Comparison of ENCODE assay signal across 1 cellular context in the genomic region with DNA sequence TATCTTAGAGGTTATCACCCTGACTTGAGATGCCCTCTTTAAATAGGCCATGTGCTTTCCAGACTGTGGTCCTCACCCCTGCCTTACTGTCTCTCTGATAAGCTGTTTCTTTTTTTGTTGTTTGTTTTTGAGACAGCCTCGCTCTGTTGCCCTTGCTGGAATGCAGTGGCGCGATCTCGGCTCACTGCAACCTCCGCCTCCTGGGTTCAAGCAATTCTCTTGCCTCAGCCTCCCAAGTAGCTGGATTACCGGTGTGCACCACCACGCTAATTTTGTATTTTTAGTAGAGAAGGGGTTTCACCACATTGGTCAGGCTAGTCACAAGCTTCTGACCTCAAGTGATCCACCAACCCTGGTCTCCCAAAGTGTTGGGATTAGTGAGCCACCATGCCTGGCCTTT.
TF ChIP-seq lines count a peak whose summit lies in the region.

No MANE protein-coding gene starts in this region.

TF ChIP-seq in K562, 482 proteins besides CTCF, POLR2A, EP300 and RAD21:
- TF ChIP-seq, protein P1, sequence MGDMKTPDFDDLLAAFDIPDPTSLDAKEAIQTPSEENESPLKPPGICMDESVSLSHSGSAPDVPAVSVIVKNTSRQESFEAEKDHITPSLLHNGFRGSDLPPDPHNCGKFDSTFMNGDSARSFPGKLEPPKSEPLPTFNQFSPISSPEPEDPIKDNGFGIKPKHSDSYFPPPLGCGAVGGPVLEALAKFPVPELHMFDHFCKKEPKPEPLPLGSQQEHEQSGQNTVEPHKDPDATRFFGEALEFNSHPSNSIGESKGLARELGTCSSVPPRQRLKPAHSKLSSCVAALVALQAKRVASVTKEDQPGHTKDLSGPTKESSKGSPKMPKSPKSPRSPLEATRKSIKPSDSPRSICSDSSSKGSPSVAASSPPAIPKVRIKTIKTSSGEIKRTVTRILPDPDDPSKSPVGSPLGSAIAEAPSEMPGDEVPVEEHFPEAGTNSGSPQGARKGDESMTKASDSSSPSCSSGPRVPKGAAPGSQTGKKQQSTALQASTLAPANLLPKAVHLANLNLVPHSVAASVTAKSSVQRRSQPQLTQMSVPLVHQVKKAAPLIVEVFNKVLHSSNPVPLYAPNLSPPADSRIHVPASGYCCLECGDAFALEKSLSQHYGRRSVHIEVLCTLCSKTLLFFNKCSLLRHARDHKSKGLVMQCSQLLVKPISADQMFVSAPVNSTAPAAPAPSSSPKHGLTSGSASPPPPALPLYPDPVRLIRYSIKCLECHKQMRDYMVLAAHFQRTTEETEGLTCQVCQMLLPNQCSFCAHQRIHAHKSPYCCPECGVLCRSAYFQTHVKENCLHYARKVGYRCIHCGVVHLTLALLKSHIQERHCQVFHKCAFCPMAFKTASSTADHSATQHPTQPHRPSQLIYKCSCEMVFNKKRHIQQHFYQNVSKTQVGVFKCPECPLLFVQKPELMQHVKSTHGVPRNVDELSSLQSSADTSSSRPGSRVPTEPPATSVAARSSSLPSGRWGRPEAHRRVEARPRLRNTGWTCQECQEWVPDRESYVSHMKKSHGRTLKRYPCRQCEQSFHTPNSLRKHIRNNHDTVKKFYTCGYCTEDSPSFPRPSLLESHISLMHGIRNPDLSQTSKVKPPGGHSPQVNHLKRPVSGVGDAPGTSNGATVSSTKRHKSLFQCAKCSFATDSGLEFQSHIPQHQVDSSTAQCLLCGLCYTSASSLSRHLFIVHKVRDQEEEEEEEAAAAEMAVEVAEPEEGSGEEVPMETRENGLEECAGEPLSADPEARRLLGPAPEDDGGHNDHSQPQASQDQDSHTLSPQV (IDR thresholded peaks at IDR 0.05): 0 out of 2 replicates have a peak, but pooled peaks have one; percentile 25
- TF ChIP-seq RHOXF2B (CRISPR knock-in tag; conservative IDR thresholded peaks at IDR 0.05) (no peak), BCOR (IDR thresholded peaks at IDR 0.05) (peak; percentile 38; the same call in 1 of the 2 replicates)
TF ChIP-seq in K562: peak in this region for 2.
